Comparison of ENCODE assay signal across 26 cellular contexts in the genomic region with DNA sequence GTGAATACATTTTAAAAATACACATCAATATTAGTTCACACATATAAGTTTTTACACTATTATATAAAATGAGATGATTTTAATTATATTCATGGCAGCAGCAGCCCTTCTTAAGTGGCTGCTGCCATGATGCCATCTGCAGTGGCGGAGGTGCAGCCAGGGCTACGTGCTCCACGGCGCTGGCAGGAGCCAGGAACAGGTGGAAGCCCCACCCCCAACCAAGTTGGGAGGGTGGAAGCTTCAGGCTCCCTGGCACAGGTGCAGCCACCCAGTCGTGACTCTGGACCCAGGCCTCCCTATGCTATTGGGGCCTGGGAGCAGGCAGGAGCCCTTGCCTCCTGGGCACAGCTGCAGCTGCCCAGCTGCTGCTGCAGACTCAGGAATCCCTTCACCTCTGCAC.
"Had no signal": no experiment of that assay in that cellular context is flagged by ENCODE, and none has a peak within 500 bp of the region (broad histone marks: within the 10 kb centered on the region; RNA-seq: fewer than 3 reads in every experiment).

No MANE protein-coding gene starts in this region.

- DNase-seq: naive thymus-derived CD4-positive, alpha-beta T cell; natural killer cell; nucleus accumbens; posterior cingulate gyrus; psoas muscle; right cardiac atrium; right lobe of liver; sigmoid colon; small intestine; stimulated activated CD4-positive, alpha-beta T cell treated with anti-CD3 and anti-CD28 coated beads, Interleukin-1b, Interleukin-23, amount 100 ng/mL, for 48 hours; stimulated activated CD4-positive, alpha-beta T cell treated with anti-CD3 and anti-CD28 coated beads, Interleukin-4, amount 100 ng/mL, for 1 hour; stimulated activated CD4-positive, alpha-beta T cell treated with anti-CD3 and anti-CD28 coated beads, Interleukin-4, amount 100 ng/mL, for 4 hours; stimulated activated CD8-positive, alpha-beta memory T cell treated with anti-CD3 and anti-CD28 coated beads, Interleukin-4, amount 100 ng/mL, for 48 hours; stimulated activated naive CD4-positive, alpha-beta T cell; stimulated activated naive CD8-positive, alpha-beta T cell treated with anti-CD3 and anti-CD28 coated beads, Interleukin-15, amount 100 ng/mL, for 72 hours; stimulated activated naive CD8-positive, alpha-beta T cell treated with anti-CD3 and anti-CD28 coated beads, Interleukin-15, Interleukin-2, amounts not matched to agents 100 U/mL and 50 U/mL, for 24 hours; substantia nigra; testis; tibial artery; transverse colon had no signal

- H3K36me3 ChIP-seq: neural progenitor cell, neutrophil, right lobe of liver, sigmoid colon, suprapubic skin, tibial artery, transverse colon, vagina had no signal

- H2AFZ ChIP-seq: neural progenitor cell, parathyroid adenoma had no signal

- ATAC-seq: naive thymus-derived CD4-positive, alpha-beta T cell; natural killer cell; psoas muscle; right cardiac atrium; right lobe of liver; stimulated activated memory B cell treated with anti-CD40 and anti-IgM and Interleukin-4, amounts not matched to agents 10 μg/mL and 1 μg/mL and 100 μg/mL, for 72 hours; stimulated activated naive CD8-positive, alpha-beta T cell treated with anti-CD3 and anti-CD28 coated beads, Interleukin-15, amount 100 ng/mL, for 72 hours; stimulated activated naive CD8-positive, alpha-beta T cell treated with anti-CD3 and anti-CD28 coated beads, Interleukin-15, Interleukin-2, amounts not matched to agents 100 U/mL and 50 U/mL, for 24 hours had no signal

- H3K4me3 ChIP-seq: neural progenitor cell, psoas muscle, right lobe of liver, sigmoid colon, suprapubic skin, testis, tibial artery, transverse colon, vagina had no signal

- H3K27ac ChIP-seq: neural progenitor cell, neutrophil, parathyroid adenoma, psoas muscle, right lobe of liver, sigmoid colon, suprapubic skin, testis, tibial artery, transverse colon, vagina had no signal

- H3K9me3 ChIP-seq: neutrophil, psoas muscle, right lobe of liver, suprapubic skin, testis, tibial artery, transverse colon, vagina had no signal

- H3K27me3 ChIP-seq: neural progenitor cell, neutrophil, right lobe of liver, sigmoid colon, suprapubic skin, testis, tibial artery, transverse colon, vagina had no signal

- H3K9ac ChIP-seq: neural progenitor cell, parathyroid adenoma had no signal

- H3K4me1 ChIP-seq: neural progenitor cell, parathyroid adenoma, psoas muscle, right lobe of liver, sigmoid colon, suprapubic skin, testis, tibial artery, transverse colon, vagina had no signal

- H3K4me2 ChIP-seq: neural progenitor cell had no signal
